14 cellular contexts compared by ENCODE assay signal in the genomic region with DNA sequence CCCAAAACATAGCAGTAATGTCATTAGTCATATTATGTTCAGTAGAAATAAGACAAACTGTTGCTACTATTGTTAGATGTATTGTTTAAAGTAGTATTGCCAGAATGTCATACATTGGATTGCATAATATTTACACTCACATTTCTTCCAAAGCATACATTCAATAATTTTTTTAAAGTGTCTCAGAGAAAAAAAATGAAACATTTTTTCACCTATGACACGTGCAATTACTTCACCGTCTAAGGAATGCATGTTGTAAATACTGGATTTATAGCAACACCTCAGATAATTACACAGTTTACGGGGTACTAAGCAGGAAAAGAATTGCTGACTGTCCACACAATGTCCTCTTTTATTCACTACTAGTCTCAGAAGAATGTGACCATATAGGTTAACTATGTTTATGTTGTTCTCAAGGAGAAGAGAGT.
DNase-seq lines count a peak whose midpoint lies in the region; TF ChIP-seq lines count a peak whose summit lies in the region.
"Had no signal": no experiment of that assay in that cellular context is flagged by ENCODE, and none has a peak within 500 bp of the region (broad histone marks: within the 10 kb centered on the region; RNA-seq: fewer than 3 reads in every experiment).

No MANE protein-coding gene starts in this region.

- intact Hi-C loops in mammary epithelial cell (cut with micrococcal nuclease), result no loop called here

- H3K9ac ChIP-seq in mammary epithelial cell (ENCODE audit: insufficient read depth, low read length), result no peak overlapping the region

- H4K20me1 ChIP-seq in mammary epithelial cell (ENCODE audit: insufficient read depth, low read length), result no peaks in the 10 kb centered on the region

- peak overlapping the region; percentile 52 for H3K4me2 ChIP-seq in mammary epithelial cell (ENCODE audit: insufficient read depth, low read depth, low read length)

- in situ Hi-C loops in mammary epithelial cell (cut with MboI; ENCODE audit: low sequenced_read_pairs in 2 of 2) (no loop called here), G401 (cut with HindIII; ENCODE audit: low sequenced_read_pairs) (no loop called here)

- no peaks in the 10 kb centered on the region for H3K79me2 ChIP-seq in mammary epithelial cell (ENCODE audit: insufficient read depth, low read length)

- CTCF ChIA-PET in AG04450 (lab: Charles Lee), result no interaction called here
- CTCF ChIA-PET in mammary epithelial cell (lab: Charles Lee; ENCODE audit: low non-redundant PET), result no interaction called here

- no TSS peak for BruUV-seq in mammary epithelial cell (replicated peaks; lab: Mats Ljungman, UMichigan)

- WGBS in mammary epithelial cell (ENCODE audit: low coverage, missing lambda C conversion rate), result 0% methylated on average over 3 of the region's 3 CpGs

- H3K27me3 ChIP-seq in AG04450 (ENCODE audit: control insufficient read depth, insufficient read depth, low read length) (no peaks in the 10 kb centered on the region), mammary epithelial cell (ENCODE audit: insufficient read depth, low read length) (no peaks in the 10 kb centered on the region)
- H3K27me3 ChIP-seq: ovary, thyroid gland had no signal

- peaks cover 27% of the 10 kb centered on the region for H3K4me1 ChIP-seq in mammary epithelial cell (ENCODE audit: insufficient read depth, low read length)

- TF ChIP-seq RAD21 in Ishikawa (IDR thresholded peaks at IDR 0.05; ENCODE audit: low read depth), result no peak

- TF ChIP-seq CTCF in AG04450 (IDR thresholded peaks at IDR 0.05; ENCODE audit: low read depth, low read length) (no peak), mammary epithelial cell (conservative IDR thresholded peaks at IDR 0.05 in 1 of 2, IDR thresholded peaks at IDR 0.05 in 1 of 2; ENCODE audit: extremely low read depth in 1 of 2, insufficient read depth in 1 of 2, low read depth in 1 of 2, low read length in 2 of 2) (no peak)

- H3K27ac ChIP-seq in AG04450 (ENCODE audit: low read depth, low read length) (no peak overlapping the region), mammary epithelial cell (ENCODE audit: insufficient read depth, low read depth, low read length) (peak overlapping the region; percentile 36)
- H3K27ac ChIP-seq: ovary, thyroid gland had no signal

- POLR2A ChIA-PET in AG04450 (lab: Yijun Ruan, JAX), result interaction anchor here (0.9 to 1.0 kb wide), 2 partner anchors 141 to 162 kb away, joined by 3 read pairs; a partner anchor contains a TSS

- H3K9me3 ChIP-seq in AG04450 (ENCODE audit: control insufficient read depth, insufficient read depth, low read length), result no peaks in the 10 kb centered on the region
- no peaks in the 10 kb centered on the region for H3K9me3 ChIP-seq in mammary epithelial cell (replicated peaks; ENCODE audit: insufficient read depth, low read length)
- H3K9me3 ChIP-seq: ovary, thyroid gland had no signal

- DNase-seq in AG04450 (ENCODE audit: low read depth, low spot score) (peak; percentile 67), mammary epithelial cell (peak; percentile 69), kidney glomerular epithelial cell (lab: John Stamatoyannopoulos, UW) (peak; percentile 17), NCI-H2196 (lab: John Stamatoyannopoulos, UW; ENCODE audit: unreplicated experiment) (no peak), DMS114 treated with DMSO at 0.1 percent for 48 hours (lab: John Stamatoyannopoulos, UW; ENCODE audit: unreplicated experiment) (no peak), NOMO-1 (lab: John Stamatoyannopoulos, UW; ENCODE audit: unreplicated experiment in 2 of 2) (no peak), G401 (ENCODE audit: low spot score) (no peak)
- DNase-seq: effector memory CD8-positive, alpha-beta T cell; NCI-H187; NCI-H748 treated with DMSO at 0.1 percent for 48 hours; ovary; T-helper 9 cell; thyroid gland had no signal

- no peaks in the 10 kb centered on the region for H3K36me3 ChIP-seq in mammary epithelial cell (ENCODE audit: insufficient read depth, low read length)
- H3K36me3 ChIP-seq: ovary, thyroid gland had no signal

- H2AFZ ChIP-seq in mammary epithelial cell (ENCODE audit: low read depth, low read length), result no peak overlapping the region

- dilution Hi-C loops in mammary epithelial cell (cut with HindIII; ENCODE audit: low sequenced_read_pairs), result no loop called here

- TF ChIP-seq EP300 in Ishikawa (IDR thresholded peaks at IDR 0.05; ENCODE audit: borderline replicate concordance), result peak; percentile 74

- H3K4me3 ChIP-seq in AG04450 (ENCODE audit: low read depth, low read length) (no peak overlapping the region), mammary epithelial cell (replicated peaks in 1 of 3; ENCODE audit: insufficient read depth in 1 of 3, low read depth in 2 of 3, low read length in 3 of 3) (no peak overlapping the region)
- H3K4me3 ChIP-seq: ovary, thyroid gland had no signal

TF ChIP-seq in Ishikawa, 13 proteins besides CTCF, POLR2A, EP300 and RAD21:
- TF ChIP-seq TCF12 (IDR thresholded peaks at IDR 0.05; ENCODE audit: low read depth) (peak; percentile 50; the same call in 1 of the 2 replicates), CEBPB (IDR thresholded peaks at IDR 0.05) (peak; percentile 87), CREB1 (IDR thresholded peaks at IDR 0.05; ENCODE audit: low read depth) (no peak), ZBTB7A (IDR thresholded peaks at IDR 0.05; ENCODE audit: low read depth) (no peak), TEAD4 (IDR thresholded peaks at IDR 0.05) (peak; percentile 82), EGR1 (IDR thresholded peaks at IDR 0.05) (no peak), NFIC (IDR thresholded peaks at IDR 0.05) (peak; percentile 35; the same call in 1 of the 2 replicates), FOXM1 (IDR thresholded peaks at IDR 0.05; ENCODE audit: borderline replicate concordance, low read depth) (peak; percentile 64; the same call in 1 of the 2 replicates), YY1 (IDR thresholded peaks at IDR 0.05; ENCODE audit: low read depth) (no peak), TAF1 (IDR thresholded peaks at IDR 0.05; ENCODE audit: low read depth) (no peak)
- TF ChIP-seq, protein P1, sequence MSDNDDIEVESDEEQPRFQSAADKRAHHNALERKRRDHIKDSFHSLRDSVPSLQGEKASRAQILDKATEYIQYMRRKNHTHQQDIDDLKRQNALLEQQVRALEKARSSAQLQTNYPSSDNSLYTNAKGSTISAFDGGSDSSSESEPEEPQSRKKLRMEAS (IDR thresholded peaks at IDR 0.05), result peak; percentile 71; the same call in 1 of the 2 replicates
- TF ChIP-seq, protein P2, sequence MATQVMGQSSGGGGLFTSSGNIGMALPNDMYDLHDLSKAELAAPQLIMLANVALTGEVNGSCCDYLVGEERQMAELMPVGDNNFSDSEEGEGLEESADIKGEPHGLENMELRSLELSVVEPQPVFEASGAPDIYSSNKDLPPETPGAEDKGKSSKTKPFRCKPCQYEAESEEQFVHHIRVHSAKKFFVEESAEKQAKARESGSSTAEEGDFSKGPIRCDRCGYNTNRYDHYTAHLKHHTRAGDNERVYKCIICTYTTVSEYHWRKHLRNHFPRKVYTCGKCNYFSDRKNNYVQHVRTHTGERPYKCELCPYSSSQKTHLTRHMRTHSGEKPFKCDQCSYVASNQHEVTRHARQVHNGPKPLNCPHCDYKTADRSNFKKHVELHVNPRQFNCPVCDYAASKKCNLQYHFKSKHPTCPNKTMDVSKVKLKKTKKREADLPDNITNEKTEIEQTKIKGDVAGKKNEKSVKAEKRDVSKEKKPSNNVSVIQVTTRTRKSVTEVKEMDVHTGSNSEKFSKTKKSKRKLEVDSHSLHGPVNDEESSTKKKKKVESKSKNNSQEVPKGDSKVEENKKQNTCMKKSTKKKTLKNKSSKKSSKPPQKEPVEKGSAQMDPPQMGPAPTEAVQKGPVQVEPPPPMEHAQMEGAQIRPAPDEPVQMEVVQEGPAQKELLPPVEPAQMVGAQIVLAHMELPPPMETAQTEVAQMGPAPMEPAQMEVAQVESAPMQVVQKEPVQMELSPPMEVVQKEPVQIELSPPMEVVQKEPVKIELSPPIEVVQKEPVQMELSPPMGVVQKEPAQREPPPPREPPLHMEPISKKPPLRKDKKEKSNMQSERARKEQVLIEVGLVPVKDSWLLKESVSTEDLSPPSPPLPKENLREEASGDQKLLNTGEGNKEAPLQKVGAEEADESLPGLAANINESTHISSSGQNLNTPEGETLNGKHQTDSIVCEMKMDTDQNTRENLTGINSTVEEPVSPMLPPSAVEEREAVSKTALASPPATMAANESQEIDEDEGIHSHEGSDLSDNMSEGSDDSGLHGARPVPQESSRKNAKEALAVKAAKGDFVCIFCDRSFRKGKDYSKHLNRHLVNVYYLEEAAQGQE (IDR thresholded peaks at IDR 0.05; ENCODE audit: low read depth), result no peak
- TF ChIP-seq, protein P3, sequence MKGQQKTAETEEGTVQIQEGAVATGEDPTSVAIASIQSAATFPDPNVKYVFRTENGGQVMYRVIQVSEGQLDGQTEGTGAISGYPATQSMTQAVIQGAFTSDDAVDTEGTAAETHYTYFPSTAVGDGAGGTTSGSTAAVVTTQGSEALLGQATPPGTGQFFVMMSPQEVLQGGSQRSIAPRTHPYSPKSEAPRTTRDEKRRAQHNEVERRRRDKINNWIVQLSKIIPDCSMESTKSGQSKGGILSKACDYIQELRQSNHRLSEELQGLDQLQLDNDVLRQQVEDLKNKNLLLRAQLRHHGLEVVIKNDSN (IDR thresholded peaks at IDR 0.05), result no peak

Comparison
In these comparisons a context has a peak if more than half of its experiments do, and no peak if none do; other contexts are left out.
1. DNase-seq: peak in AG04450 (single experiment), mammary epithelial cell (single experiment) and kidney glomerular epithelial cell (single experiment); none in NCI-H2196 (single experiment), DMS114 treated with DMSO at 0.1 percent for 48 hours (single experiment), NOMO-1 (0 of 2) and G401 (single experiment).